31 cellular contexts compared by ENCODE assay signal in genomic region chr1:158068918-158069317, GRCh38.
A peak's percentile ranks its signal among the peaks of the same experiment; 100 is the strongest.
DNase-seq lines count a peak whose midpoint lies in the region; ATAC-seq, FAIRE-seq and TF ChIP-seq lines count a peak whose summit lies in the region.
"Had no signal": no experiment of that assay in that cellular context is flagged by ENCODE, and none has a peak within 500 bp of the region (broad histone marks: within the 10 kb centered on the region; RNA-seq: fewer than 3 reads in every experiment).

No MANE protein-coding gene starts in this region.

- WGBS in right cardiac atrium: 60% methylated on average over 12 of the region's 12 CpGs

- H3K9me3 ChIP-seq in right cardiac atrium (ENCODE audit: control insufficient read depth, low read length): no peaks in the 10 kb centered on the region
- no peaks in the 10 kb centered on the region for H3K9me3 ChIP-seq in CD8-positive, alpha-beta T cell (ENCODE audit: low read length)
- H3K9me3 ChIP-seq: pancreas, right atrium auricular region had no signal

- H3K4me3 ChIP-seq in right cardiac atrium (ENCODE audit: low read length): no peak overlapping the region
- no peak overlapping the region for H3K4me3 ChIP-seq in foreskin fibroblast (ENCODE audit: low read depth in 1 of 2, low read length in 2 of 2)
- no peak overlapping the region for H3K4me3 ChIP-seq in CD8-positive, alpha-beta T cell (ENCODE audit: low read depth, low read length)
- H3K4me3 ChIP-seq: lung, pancreas, right atrium auricular region had no signal

- no peak overlapping the region for H3K4me3 Mint-ChIP-seq in CD8-positive, alpha-beta T cell
- H3K4me3 Mint-ChIP-seq: activated CD8-positive, alpha-beta T cell treated with anti-CD3 and anti-CD28 coated beads for 36 hours; activated naive CD4-positive, alpha-beta T cell treated with anti-CD3 and anti-CD28 coated beads, Interleukin-2, amount 10 ng/mL, durations not matched to agents 7 days and 5 days; activated T-helper 1 cell treated with anti-CD3 and anti-CD28 coated beads, Interleukin-12 subunit alpha, Interleukin-12 subunit beta, Interleukin-2, Interleukin-4 antibody, amounts not matched to agents 30 ng/mL and 10 ng/mL and 1 ng/mL, durations not matched to agents 14 hours and 24 hours and 36 hours; CD4-positive, alpha-beta T cell; stimulated activated effector memory CD8-positive, alpha-beta T cell treated with anti-CD3 and anti-CD28 coated beads, Interleukin-12 subunit alpha, Interleukin-12 subunit beta, amount 100 ng/mL, for 72 hours had no signal

- intact Hi-C loops in Right ventricle myocardium superior (cut with DNase I) (no loop called here), right cardiac atrium (cut with DNase I) (no loop called here), sciatic nerve (cut with DNase I) (no loop called here)
- intact Hi-C loops in CD8-positive, alpha-beta T cell (cut with DNase I, micrococcal nuclease): no loop called here

- TF ChIP-seq CTCF in foreskin fibroblast (IDR thresholded peaks at IDR 0.05; ENCODE audit: low read depth, low read length): no peak
- TF ChIP-seq CTCF in CD8-positive, alpha-beta T cell (IDR thresholded peaks at IDR 0.05): no peak

- H3K27ac Mint-ChIP-seq in CD8-positive, alpha-beta T cell: no peak overlapping the region
- H3K27ac Mint-ChIP-seq: activated CD8-positive, alpha-beta T cell treated with anti-CD3 and anti-CD28 coated beads for 36 hours; activated naive CD4-positive, alpha-beta T cell treated with anti-CD3 and anti-CD28 coated beads, Interleukin-2, amount 10 ng/mL, durations not matched to agents 7 days and 5 days; activated T-helper 1 cell treated with anti-CD3 and anti-CD28 coated beads, Interleukin-12 subunit alpha, Interleukin-12 subunit beta, Interleukin-2, Interleukin-4 antibody, amounts not matched to agents 30 ng/mL and 10 ng/mL and 1 ng/mL, durations not matched to agents 14 hours and 24 hours and 36 hours; CD4-positive, alpha-beta T cell; stimulated activated effector memory CD8-positive, alpha-beta T cell treated with anti-CD3 and anti-CD28 coated beads, Interleukin-12 subunit alpha, Interleukin-12 subunit beta, amount 100 ng/mL, for 72 hours had no signal

- H3K36me3 Mint-ChIP-seq in CD8-positive, alpha-beta T cell: no peaks in the 10 kb centered on the region
- H3K36me3 Mint-ChIP-seq: activated naive CD4-positive, alpha-beta T cell treated with anti-CD3 and anti-CD28 coated beads, Interleukin-2, amount 10 ng/mL, durations not matched to agents 7 days and 5 days; stimulated activated effector memory CD8-positive, alpha-beta T cell treated with anti-CD3 and anti-CD28 coated beads, Interleukin-12 subunit alpha, Interleukin-12 subunit beta, amount 100 ng/mL, for 72 hours had no signal

- H3K4me1 Mint-ChIP-seq in CD8-positive, alpha-beta T cell (ENCODE audit: low read depth): no peaks in the 10 kb centered on the region
- H3K4me1 Mint-ChIP-seq: activated naive CD4-positive, alpha-beta T cell treated with anti-CD3 and anti-CD28 coated beads, Interleukin-2, amount 10 ng/mL, durations not matched to agents 7 days and 5 days; stimulated activated effector memory CD8-positive, alpha-beta T cell treated with anti-CD3 and anti-CD28 coated beads, Interleukin-12 subunit alpha, Interleukin-12 subunit beta, amount 100 ng/mL, for 72 hours had no signal

- H3K27ac ChIP-seq in right cardiac atrium (ENCODE audit: low read length): no peak overlapping the region
- H3K27ac ChIP-seq in CD8-positive, alpha-beta T cell (ENCODE audit: low read depth, low read length): no peak overlapping the region
- H3K27ac ChIP-seq: 22Rv1, pancreas, right atrium auricular region had no signal

- H3K36me3 ChIP-seq in CD8-positive, alpha-beta T cell (ENCODE audit: insufficient read depth, low read length): no peaks in the 10 kb centered on the region
- H3K36me3 ChIP-seq: pancreas, right atrium auricular region had no signal

- no peaks in the 10 kb centered on the region for H3K27me3 ChIP-seq in right cardiac atrium (ENCODE audit: control insufficient read depth, insufficient read depth)
- H3K27me3 ChIP-seq in CD8-positive, alpha-beta T cell (ENCODE audit: insufficient read depth, low read length): no peaks in the 10 kb centered on the region
- H3K27me3 ChIP-seq: pancreas, right atrium auricular region had no signal

- POLR2A ChIA-PET in CD8-positive, alpha-beta T cell (lab: Charles Lee): no interaction called here

- H3K27me3 Mint-ChIP-seq in CD8-positive, alpha-beta T cell (ENCODE audit: low read depth): peaks cover 9% of the 10 kb centered on the region
- H3K27me3 Mint-ChIP-seq: CD4-positive, alpha-beta T cell had no signal

- CTCF ChIA-PET in CD8-positive, alpha-beta T cell (lab: Charles Lee): no interaction called here

- ATAC-seq in Right ventricle myocardium superior (ENCODE audit: poor library complexity) (peak; percentile 11), right cardiac atrium (no peak), sciatic nerve (peak; percentile 31)
- ATAC-seq in CD8-positive, alpha-beta T cell: no peak
- ATAC-seq: activated CD8-positive, alpha-beta T cell treated with anti-CD3 and anti-CD28 coated beads for 36 hours; HCT116; pancreas; stimulated activated effector memory CD8-positive, alpha-beta T cell treated with anti-CD3 and anti-CD28 coated beads, Interleukin-12 subunit alpha, Interleukin-12 subunit beta, amount 100 ng/mL, for 72 hours had no signal

- H3K4me1 ChIP-seq in right cardiac atrium (ENCODE audit: control insufficient read depth, insufficient read depth, low read length): peaks cover 6% of the 10 kb centered on the region
- no peaks in the 10 kb centered on the region for H3K4me1 ChIP-seq in CD8-positive, alpha-beta T cell (ENCODE audit: insufficient read depth, low read length)
- H3K4me1 ChIP-seq: pancreas had no signal

- peak; percentile 32 for FAIRE-seq in urothelium cell line (lab: Jason Lieb, UNC)
- FAIRE-seq: colon, GM18507, GM19239, pancreas had no signal

- no peaks in the 10 kb centered on the region for H3K9me3 Mint-ChIP-seq in CD8-positive, alpha-beta T cell
- H3K9me3 Mint-ChIP-seq: activated CD8-positive, alpha-beta T cell treated with anti-CD3 and anti-CD28 coated beads for 36 hours; activated naive CD4-positive, alpha-beta T cell treated with anti-CD3 and anti-CD28 coated beads, Interleukin-2, amount 10 ng/mL, durations not matched to agents 7 days and 5 days; activated T-helper 1 cell treated with anti-CD3 and anti-CD28 coated beads, Interleukin-12 subunit alpha, Interleukin-12 subunit beta, Interleukin-2, Interleukin-4 antibody, amounts not matched to agents 30 ng/mL and 10 ng/mL and 1 ng/mL, durations not matched to agents 14 hours and 24 hours and 36 hours; CD4-positive, alpha-beta T cell; stimulated activated effector memory CD8-positive, alpha-beta T cell treated with anti-CD3 and anti-CD28 coated beads, Interleukin-12 subunit alpha, Interleukin-12 subunit beta, amount 100 ng/mL, for 72 hours had no signal

- no peak for DNase-seq in Right ventricle myocardium superior
- DNase-seq in right cardiac atrium: no peak
- peak; percentile 25 to 65 for DNase-seq in foreskin fibroblast
- DNase-seq in sciatic nerve (ENCODE audit: low spot score): no peak
- no peak for DNase-seq in urothelium cell line (ENCODE audit: low spot score)
- DNase-seq in NCI-H1436 treated with DMSO at 0.1 percent for 48 hours (lab: John Stamatoyannopoulos, UW): no peak
- no peak for DNase-seq in C1 segment of cervical spinal cord (lab: John Stamatoyannopoulos, UW)
- DNase-seq in CD8-positive, alpha-beta T cell: no peak
- DNase-seq: activated CD4-positive, alpha-beta T cell treated with anti-CD3 and anti-CD28 coated beads for 1 hour; activated CD8-positive, alpha-beta memory T cell treated with anti-CD3 and anti-CD28 coated beads, Interleukin-2, amount 50 U/mL, for 48 hours; activated CD8-positive, alpha-beta T cell treated with anti-CD3 and anti-CD28 coated beads for 36 hours; activated naive CD4-positive, alpha-beta T cell treated with anti-CD3 and anti-CD28 coated beads, Interleukin-2, amount 10 ng/mL, durations not matched to agents 7 days and 5 days; CD4-positive, alpha-beta T cell; effector CD4-positive, alpha-beta T cell; hippocampal formation; left cardiac atrium; NCI-H1417 treated with DMSO at 0.1 percent for 48 hours; NCI-H2081; NCI-H526 treated with DMSO at 0.1 percent for 48 hours; pancreas; SHP77 treated with DMSO at 0.1 percent for 48 hours; T-helper 2 cell had no signal

Comparison
In these comparisons a context has a peak if more than half of its experiments do, and no peak if none do; other contexts are left out.
1. ATAC-seq: peak in Right ventricle myocardium superior (single experiment) and sciatic nerve (single experiment); none in right cardiac atrium (0 of 2) and CD8-positive, alpha-beta T cell (single experiment).
2. DNase-seq: peak in foreskin fibroblast (2 of 2); none in Right ventricle myocardium superior (single experiment), right cardiac atrium (0 of 3), sciatic nerve (single experiment), urothelium cell line (single experiment), NCI-H1436 treated with DMSO at 0.1 percent for 48 hours (single experiment), C1 segment of cervical spinal cord (0 of 14) and CD8-positive, alpha-beta T cell (0 of 7).